ENCODE assay signal across 8 cellular contexts in genomic region chr6:49550413-49551125, GRCh38. TPM values are rescaled to one million over a fixed set of nuclear protein-coding genes. Genes with fewer than 3 reads are reported as not detected.
A peak's percentile ranks its signal among the peaks of the same experiment; 100 is the strongest.
DNase-seq lines count a peak whose midpoint lies in the region; ATAC-seq and TF ChIP-seq lines count a peak whose summit lies in the region.

Gene C6orf141, plus strand, starts transcription at chr6:49550668. Its CDS starts 125 bp downstream, at chr6:49550793.

- H4K8ac ChIP-seq in mesendoderm (ENCODE audit: low read depth, low read length): no peak within 1 kb of the TSS

- peak within 1 kb of the TSS; percentile 17 for H3K9ac ChIP-seq in mesendoderm (ENCODE audit: low read length)

- no peak within 1 kb of the TSS for H3K27ac Mint-ChIP-seq in dendritic cell treated with granulocyte-macrophage colony-stimulating factor and Interleukin-4, amounts not matched to agents 40 ng/mL and 50 ng/mL, for 4 days

- H2BK120ac ChIP-seq in mesendoderm (ENCODE audit: low read depth, low read length): no peak within 1 kb of the TSS

- TF ChIP-seq CTCF in tibial artery (IDR thresholded peaks at IDR 0.05): no peak

- no peak within 1 kb of the TSS for H3K4ac ChIP-seq in mesendoderm (ENCODE audit: low read depth, low read length)

- peak within 1 kb of the TSS; percentile 51 for H3K18ac ChIP-seq in mesendoderm (ENCODE audit: low read length)

- H3K27me3 Mint-ChIP-seq in dendritic cell treated with granulocyte-macrophage colony-stimulating factor and Interleukin-4, amounts not matched to agents 40 ng/mL and 50 ng/mL, for 4 days: peaks cover 38% of the 10 kb centered on the region

- H3K4me3 Mint-ChIP-seq in dendritic cell treated with granulocyte-macrophage colony-stimulating factor and Interleukin-4, amounts not matched to agents 40 ng/mL and 50 ng/mL, for 4 days: peak within 1 kb of the TSS; percentile 56

- no peak within 1 kb of the TSS for H2BK5ac ChIP-seq in mesendoderm (ENCODE audit: low read length)

- intact Hi-C loops in dendritic cell treated with granulocyte-macrophage colony-stimulating factor and Interleukin-4, amounts not matched to agents 40 ng/mL and 50 ng/mL, for 4 days (cut with micrococcal nuclease): no loop called here
- intact Hi-C loops in tibial artery (cut with DNase I; ENCODE audit: low total_unique reads): no loop called here

- peak within 1 kb of the TSS; percentile 1 for H3K4me3 ChIP-seq in mesendoderm (ENCODE audit: low read length)
- peak within 1 kb of the TSS; percentile 33 to 49 for H3K4me3 ChIP-seq in tibial artery

- no peak within 1 kb of the TSS for H4K5ac ChIP-seq in mesendoderm (ENCODE audit: low read length)

- ATAC-seq in GM19397 (IDR thresholded peaks at IDR 0.05; ENCODE audit: unreplicated experiment): peak; percentile 90
- peak; percentile 76 for ATAC-seq in HG03354 (IDR thresholded peaks at IDR 0.05; ENCODE audit: poor library complexity, severe bottlenecking, unreplicated experiment)
- no peak for ATAC-seq in GM18861 (IDR thresholded peaks at IDR 0.05; ENCODE audit: unreplicated experiment)

- no peaks in the 10 kb centered on the region for H3K27me3 ChIP-seq in mesendoderm (ENCODE audit: insufficient read depth, low read length, poor library complexity)
- H3K27me3 ChIP-seq in tibial artery: peaks cover 0 to 29% of the 10 kb centered on the region in 2 donors

- H3K27ac ChIP-seq in mesendoderm (ENCODE audit: low read depth, low read length) (no peak within 1 kb of the TSS), tibial artery (no peak within 1 kb of the TSS)

- no peaks in the 10 kb centered on the region for H3K79me2 ChIP-seq in mesendoderm (ENCODE audit: control insufficient read depth, insufficient read depth, low read length)

- H2AK5ac ChIP-seq in mesendoderm (ENCODE audit: low read length): no peak within 1 kb of the TSS

- no CpG with 5 or more reads among the region's 48 CpGs for WGBS in mesendoderm (ENCODE audit: extremely low coverage, insufficient coverage, low lambda C conversion rate)

- no peaks in the 10 kb centered on the region for H3K79me1 ChIP-seq in mesendoderm (ENCODE audit: low read length)

- H3K9me3 ChIP-seq in tibial artery: no peaks in the 10 kb centered on the region

- no peaks in the 10 kb centered on the region for H3K36me3 Mint-ChIP-seq in dendritic cell treated with granulocyte-macrophage colony-stimulating factor and Interleukin-4, amounts not matched to agents 40 ng/mL and 50 ng/mL, for 4 days (ENCODE audit: low read depth)

- DNase-seq in COLO668 (lab: John Stamatoyannopoulos, UW; ENCODE audit: unreplicated experiment) (peak; percentile 75), SHP77 treated with DMSO at 0.1 percent for 48 hours (lab: John Stamatoyannopoulos, UW) (peak; percentile 11), mesendoderm (peak; percentile 83), tibial artery (no peak)

- H3K9me3 Mint-ChIP-seq in dendritic cell treated with granulocyte-macrophage colony-stimulating factor and Interleukin-4, amounts not matched to agents 40 ng/mL and 50 ng/mL, for 4 days: no peaks in the 10 kb centered on the region

- no peak within 1 kb of the TSS for H2BK15ac ChIP-seq in mesendoderm (replicated peaks; ENCODE audit: low read depth)

- H3K23ac ChIP-seq in mesendoderm (ENCODE audit: low read length): peak within 1 kb of the TSS; percentile 83

- peak within 1 kb of the TSS; percentile 34 for H3K56ac ChIP-seq in mesendoderm (ENCODE audit: low read length)

- H3K36me3 ChIP-seq in mesendoderm (ENCODE audit: control insufficient read depth, insufficient read depth, low read length) (no peaks in the 10 kb centered on the region), tibial artery (no peaks in the 10 kb centered on the region)

- H3K4me1 ChIP-seq in mesendoderm (ENCODE audit: control insufficient read depth, low read depth, low read length): peaks cover 2% of the 10 kb centered on the region
- peaks cover 0 to 23% (median 15%) of the 10 kb centered on the region in 4 donors for H3K4me1 ChIP-seq in tibial artery

- H3K4me2 ChIP-seq in mesendoderm (ENCODE audit: low read length): peak within 1 kb of the TSS; percentile 66

- peaks cover 21% of the 10 kb centered on the region for H3K4me1 Mint-ChIP-seq in dendritic cell treated with granulocyte-macrophage colony-stimulating factor and Interleukin-4, amounts not matched to agents 40 ng/mL and 50 ng/mL, for 4 days (ENCODE audit: low read depth)

RNA-seq across cellular contexts. Expression of gene C6orf141, which starts in this region (rescaled TPM):
- 0.95 TPM for polyA plus RNA-seq in mesendoderm (2013, experiment 1 of 2)
- polyA plus RNA-seq in mesendoderm (2013, experiment 2 of 2): 1.1 TPM

Comparison
In these comparisons a context has a peak if more than half of its experiments do, and no peak if none do; other contexts are left out.
1. DNase-seq: peak in COLO668 (single experiment), SHP77 treated with DMSO at 0.1 percent for 48 hours (single experiment) and mesendoderm (single experiment); none in tibial artery (0 of 2).